ENCODE assay signal across 10 cellular contexts in the genomic region with DNA sequence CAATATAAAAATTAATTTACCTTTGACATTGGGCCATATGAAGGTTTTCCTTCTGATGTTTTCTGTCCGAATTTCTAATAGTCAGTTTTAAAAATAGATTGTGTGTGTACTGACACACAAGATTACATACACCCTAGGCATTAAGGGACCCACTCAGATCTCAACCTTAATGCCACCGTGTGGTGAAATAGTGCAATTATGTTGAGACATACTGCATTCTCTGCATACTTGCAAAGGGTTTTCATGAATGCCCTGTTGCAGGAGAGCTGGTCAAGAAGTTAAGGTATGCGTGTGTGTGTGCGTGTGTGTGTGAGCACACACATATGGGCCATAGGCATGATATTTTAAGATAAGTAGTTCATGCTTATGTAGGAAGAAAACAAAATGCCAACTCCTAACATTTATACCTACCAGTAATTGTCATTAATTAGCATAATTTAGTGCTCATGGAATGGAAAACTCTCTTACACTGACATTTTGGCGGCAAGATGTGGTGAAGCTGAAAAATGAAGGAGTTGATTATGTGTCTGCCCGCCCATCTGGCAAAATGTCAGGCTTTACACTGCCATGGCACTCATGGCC. TPM values are rescaled to one million over a fixed set of nuclear protein-coding genes. Genes with fewer than 3 reads are reported as not detected.
A peak's percentile ranks its signal among the peaks of the same experiment; 100 is the strongest.
DNase-seq lines count a peak whose midpoint lies in the region; ATAC-seq, FAIRE-seq and TF ChIP-seq lines count a peak whose summit lies in the region.
"Had no signal": no experiment of that assay in that cellular context is flagged by ENCODE, and none has a peak within 500 bp of the region (broad histone marks: within the 10 kb centered on the region; RNA-seq: fewer than 3 reads in every experiment).

No MANE protein-coding gene starts in this region.

- peaks cover 0 to 4% of the 10 kb centered on the region in 2 experiments for H3K36me3 ChIP-seq in keratinocyte (ENCODE audit: control insufficient read depth in 2 of 2, extremely low read depth in 1 of 2, insufficient read depth in 2 of 2, low read length in 2 of 2)

- H3K4me2 ChIP-seq in keratinocyte (ENCODE audit: control insufficient read depth, extremely low read depth, insufficient read depth, low read depth, low read length) = peak overlapping the region; percentile 4

- H3K4me3 Mint-ChIP-seq in activated naive CD8-positive, alpha-beta T cell treated with anti-CD3 and anti-CD28 coated beads, Interleukin-2, amount 50 U/mL, for 24 hours = no peak overlapping the region

- DNase-seq in NCI-H2171 treated with DMSO at 0.1 percent for 48 hours (lab: John Stamatoyannopoulos, UW) (peak; percentile 1), NCI-H2171 (lab: John Stamatoyannopoulos, UW) (no peak), NCI-H1092 (lab: John Stamatoyannopoulos, UW) (peak; percentile 2), astrocyte of the spinal cord (ENCODE audit: low read depth, low spot score) (peak; percentile 75), keratinocyte (ENCODE audit: low read depth, low spot score) (peak; percentile 44)
- DNase-seq in activated naive CD8-positive, alpha-beta T cell treated with anti-CD3 and anti-CD28 coated beads, Interleukin-2, amount 50 U/mL, for 24 hours = no peak

- no peaks in the 10 kb centered on the region for H3K4me1 Mint-ChIP-seq in activated naive CD8-positive, alpha-beta T cell treated with anti-CD3 and anti-CD28 coated beads, Interleukin-2, amount 50 U/mL, for 24 hours

- no peaks in the 10 kb centered on the region for H3K27me3 Mint-ChIP-seq in activated naive CD8-positive, alpha-beta T cell treated with anti-CD3 and anti-CD28 coated beads, Interleukin-2, amount 50 U/mL, for 24 hours

- in situ Hi-C loops in astrocyte of the spinal cord (cut with HindIII; ENCODE audit: low sequenced_read_pairs) = no loop called here

- H3K27me3 ChIP-seq in keratinocyte (ENCODE audit: control insufficient read depth, extremely low read depth, insufficient read depth, low read length) = no peaks in the 10 kb centered on the region

- H3K79me2 ChIP-seq in keratinocyte (ENCODE audit: control insufficient read depth, insufficient read depth, low read length) = no peaks in the 10 kb centered on the region

- H3K4me1 ChIP-seq in keratinocyte (ENCODE audit: control insufficient read depth, extremely low read depth, insufficient read depth, low read length) = peaks cover 5% of the 10 kb centered on the region

- no peaks in the 10 kb centered on the region for H4K20me1 ChIP-seq in keratinocyte (ENCODE audit: control insufficient read depth, extremely low read depth, insufficient read depth, low read length)

- H3K4me3 ChIP-seq in astrocyte of the spinal cord (ENCODE audit: low read depth, low read length) (no peak overlapping the region), keratinocyte (ENCODE audit: control insufficient read depth in 2 of 3, extremely low read depth in 1 of 3, insufficient read depth in 2 of 3, low read depth in 1 of 3, low read length in 3 of 3) (no peak overlapping the region)

- dilution Hi-C loops in keratinocyte (cut with MboI; ENCODE audit: extremely low pct_ligation_motif_present, low sequenced_read_pairs) = no loop called here

- TF ChIP-seq CTCF in astrocyte of the spinal cord (IDR thresholded peaks at IDR 0.05; ENCODE audit: low read depth, low read length) = peak; percentile 61
- peak; percentile 39 to 69 (median 65) for TF ChIP-seq CTCF in keratinocyte (optimal IDR thresholded peaks at IDR 0.05 in 1 of 3, IDR thresholded peaks at IDR 0.05 in 1 of 3, conservative IDR thresholded peaks at IDR 0.05 in 1 of 3; ENCODE audit: extremely low read depth in 1 of 3, insufficient read depth in 2 of 3, low read length in 3 of 3)

- ATAC-seq in GM21381 (IDR thresholded peaks at IDR 0.05; ENCODE audit: unreplicated experiment) = no peak
- no peak for ATAC-seq in HG03457 (IDR thresholded peaks at IDR 0.05; ENCODE audit: unreplicated experiment)
- ATAC-seq in activated naive CD8-positive, alpha-beta T cell treated with anti-CD3 and anti-CD28 coated beads, Interleukin-2, amount 50 U/mL, for 24 hours = no peak

- H3K9me3 Mint-ChIP-seq in activated naive CD8-positive, alpha-beta T cell treated with anti-CD3 and anti-CD28 coated beads, Interleukin-2, amount 50 U/mL, for 24 hours = no peaks in the 10 kb centered on the region

- H3K9me3 ChIP-seq in keratinocyte (ENCODE audit: control insufficient read depth, low read depth, low read length) = no peaks in the 10 kb centered on the region

- no peak overlapping the region for H2AFZ ChIP-seq in keratinocyte (ENCODE audit: control insufficient read depth, low read length)

- FAIRE-seq in keratinocyte (lab: Jason Lieb, UNC) = peak; percentile 98
- FAIRE-seq: colon, G401.6 had no signal

- H3K9me1 ChIP-seq in keratinocyte (ENCODE audit: control insufficient read depth, extremely low read depth, insufficient read depth, low read length) = no peaks in the 10 kb centered on the region

- H3K27ac Mint-ChIP-seq in activated naive CD8-positive, alpha-beta T cell treated with anti-CD3 and anti-CD28 coated beads, Interleukin-2, amount 50 U/mL, for 24 hours = no peak overlapping the region

- no peaks in the 10 kb centered on the region for H3K36me3 Mint-ChIP-seq in activated naive CD8-positive, alpha-beta T cell treated with anti-CD3 and anti-CD28 coated beads, Interleukin-2, amount 50 U/mL, for 24 hours (ENCODE audit: low read depth)

- H3K9ac ChIP-seq in keratinocyte (ENCODE audit: control insufficient read depth, extremely low read depth, insufficient read depth, low read length) = no peak overlapping the region

- no peak overlapping the region for H3K27ac ChIP-seq in keratinocyte (ENCODE audit: control insufficient read depth, insufficient read depth, low read length)

RNA-seq across cellular contexts. Expression of a gene that starts 58.8 kb away (rescaled TPM):
- 1.7 to 3.7 TPM (median 2.0 TPM) in 3 replicates for polyA plus RNA-seq in keratinocyte
- 0.24 TPM for polyA plus RNA-seq in keratinocyte (2011; ENCODE audit: low read depth)
- 0.91 and 2.4 TPM in 2 replicates for polyA plus RNA-seq in keratinocyte (2011; cell fraction: cytosol; rRNA removed)
- 3.0 and 3.2 TPM in 2 replicates for polyA plus RNA-seq in keratinocyte (2011; cell fraction: nucleus; rRNA removed)
- 0.42 and 1.4 TPM in 2 replicates for polyA plus RNA-seq in keratinocyte (2012; ENCODE audit: low replicate concordance)
- 0.82 to 7.4 TPM (median 3.4 TPM) in 3 replicates for polyA minus RNA-seq in keratinocyte
- polyA minus RNA-seq in keratinocyte (2011; cell fraction: cytosol; rRNA and poly(A)+ RNA removed) = 0.58 TPM
- polyA minus RNA-seq in keratinocyte (2011; cell fraction: nucleus; rRNA and poly(A)+ RNA removed) = 5.6 and 12.3 TPM in 2 replicates

Comparison
In these comparisons a context has a peak if more than half of its experiments do, and no peak if none do; other contexts are left out.
1. DNase-seq: peak in NCI-H2171 treated with DMSO at 0.1 percent for 48 hours (single experiment), NCI-H1092 (single experiment), astrocyte of the spinal cord (single experiment) and keratinocyte (single experiment); none in NCI-H2171 (single experiment) and activated naive CD8-positive, alpha-beta T cell treated with anti-CD3 and anti-CD28 coated beads, Interleukin-2, amount 50 U/mL, for 24 hours (single experiment).